14 cellular contexts compared by ENCODE assay signal in genomic region chr5:132661231-132662003, GRCh38. TPM values are rescaled to one million over a fixed set of nuclear protein-coding genes. Genes with fewer than 3 reads are reported as not detected.
DNase-seq lines count a peak whose midpoint lies in the region; ATAC-seq and TF ChIP-seq lines count a peak whose summit lies in the region.
"Had no signal": no experiment of that assay in that cellular context is flagged by ENCODE, and none has a peak within 500 bp of the region (broad histone marks: within the 10 kb centered on the region; RNA-seq: fewer than 3 reads in every experiment).

No MANE protein-coding gene starts in this region.

- H4K20me1 ChIP-seq in IMR-90 (ENCODE audit: insufficient read depth, low read length): no peaks in the 10 kb centered on the region

- BruUV-seq in IMR-90 (replicated peaks; lab: Mats Ljungman, UMichigan): no TSS peak

- 83% methylated on average over 5 of the region's 12 CpGs; no CpG with 5 or more reads in 1 of the 2 experiments for WGBS in IMR-90 (ENCODE audit: extremely low coverage in 2 of 2, insufficient read length in 1 of 2), 2 experiments

- H2AFZ ChIP-seq in IMR-90 (replicated peaks; ENCODE audit: low read length, poor library complexity): no peak overlapping the region

- no peak overlapping the region for H3K56ac ChIP-seq in IMR-90 (ENCODE audit: extremely low read depth, insufficient read depth, low read length)

- no peaks in the 10 kb centered on the region; the same call in 1 of the 2 replicates for H3K27me3 ChIP-seq in IMR-90 (ENCODE audit: control insufficient read depth, insufficient read depth, low read length)

- H3K27ac ChIP-seq in IMR-90 (ENCODE audit: insufficient read depth, low read length): no peak overlapping the region

- intact Hi-C loops in IMR-90 (cut with micrococcal nuclease): loop anchor here (5.0 kb wide), 1 partner anchor 161 kb away; no protein-coding TSS in a partner anchor

- H3K9me1 ChIP-seq in IMR-90 (ENCODE audit: insufficient read depth, low read length): peaks cover 3% of the 10 kb centered on the region; the same call in 1 of the 2 replicates

- no peak overlapping the region for H2BK20ac ChIP-seq in IMR-90 (ENCODE audit: low read depth, low read length)

- H3K18ac ChIP-seq in IMR-90 (ENCODE audit: low read depth, low read length): no peak overlapping the region

- no peak overlapping the region for H3K4me2 ChIP-seq in IMR-90 (ENCODE audit: low read depth, low read length)

- TF ChIP-seq RAD21 in IMR-90 (IDR thresholded peaks at IDR 0.05; ENCODE audit: low read length): 0 out of 2 replicates have a peak, but pooled peaks have one; percentile 18

- no peak overlapping the region for H3K14ac ChIP-seq in IMR-90 (replicated peaks; ENCODE audit: low read depth, low read length)

- no peak overlapping the region for H3K4me3 ChIP-seq in IMR-90 (ENCODE audit: insufficient read depth, low read depth, low read length)

- DNase-seq in activated CD8-positive, alpha-beta memory T cell treated with anti-CD3 and anti-CD28 coated beads for 24 hours: peak; percentile 54
- no peak for DNase-seq in activated CD8-positive, alpha-beta memory T cell treated with anti-CD3 and anti-CD28 coated beads, Interleukin-2, amount 50 U/mL, for 4 hours
- DNase-seq in IMR-90 (no peak), amniotic epithelial cell (ENCODE audit: low read depth) (peak; percentile 19), SKM-1 (lab: John Stamatoyannopoulos, UW; ENCODE audit: unreplicated experiment) (no peak)
- peak; percentile 51 for DNase-seq in stimulated activated CD8-positive, alpha-beta memory T cell treated with anti-CD3 and anti-CD28 coated beads, Interleukin-4, amount 100 ng/mL, for 48 hours
- DNase-seq: DMS79 treated with DMSO at 0.1 percent for 48 hours, immature natural killer cell, NCI-H2029 treated with DMSO at 0.1 percent for 48 hours, T-helper 9 cell had no signal

- no peaks in the 10 kb centered on the region for H3K9me3 ChIP-seq in IMR-90 (ENCODE audit: control insufficient read depth, insufficient read depth, low read length)

- H2BK5ac ChIP-seq in IMR-90 (ENCODE audit: low read depth, low read length, poor library complexity, severe bottlenecking): no peak overlapping the region

- POLR2A ChIA-PET in IMR-90 (lab: Charles Lee; ENCODE audit: unreplicated experiment): no interaction called here

- no peaks in the 10 kb centered on the region for H3K36me3 ChIP-seq in IMR-90 (ENCODE audit: control insufficient read depth, insufficient read depth, low read length)

- H3K4me1 ChIP-seq in IMR-90 (ENCODE audit: control insufficient read depth, insufficient read depth, low read length): peaks cover 3% of the 10 kb centered on the region; the same call in 1 of the 2 replicates

- H4K91ac ChIP-seq in IMR-90 (ENCODE audit: insufficient read depth, low read depth, low read length): no peak overlapping the region

- no peak overlapping the region for H3K4ac ChIP-seq in IMR-90 (ENCODE audit: low read depth, low read length)

- no peak overlapping the region for H2AK5ac ChIP-seq in IMR-90 (ENCODE audit: low read depth, low read length)

- no peak overlapping the region for H2AK9ac ChIP-seq in IMR-90 (replicated peaks; ENCODE audit: low read depth, low read length, poor library complexity)

- ATAC-seq in IMR-90 (ENCODE audit: low read depth) (no peak), GM21367 (IDR thresholded peaks at IDR 0.05; ENCODE audit: unreplicated experiment) (no peak), GM21786 (IDR thresholded peaks at IDR 0.05; ENCODE audit: unreplicated experiment) (no peak)

- H4K5ac ChIP-seq in IMR-90 (ENCODE audit: low read depth, low read length): no peak overlapping the region

- H3K9ac ChIP-seq in IMR-90 (ENCODE audit: low read depth, low read length): no peak overlapping the region

- no peak overlapping the region for H3K23ac ChIP-seq in IMR-90 (ENCODE audit: low read depth, low read length)

- dilution Hi-C loops in IMR-90 (cut with HindIII; ENCODE audit: low sequenced_read_pairs, unreplicated experiment): no loop called here

- no peak overlapping the region for H4K8ac ChIP-seq in IMR-90 (ENCODE audit: low read depth in 2 of 2, low read length in 2 of 2)

- no peak for TF ChIP-seq CTCF in IMR-90 (conservative IDR thresholded peaks at IDR 0.05; ENCODE audit: low read depth, low read length)

- H2BK15ac ChIP-seq in IMR-90 (ENCODE audit: low read depth, low read length): no peak overlapping the region

- in situ Hi-C loops in IMR-90 (cut with MboI; ENCODE audit: low sequenced_read_pairs): no loop called here

- H2BK120ac ChIP-seq in IMR-90 (ENCODE audit: low read depth, low read length): no peak overlapping the region

- TF ChIP-seq POLR2A in IMR-90 (IDR thresholded peaks at IDR 0.05; ENCODE audit: low read depth, low read length): no peak

- no peaks in the 10 kb centered on the region for H3K79me1 ChIP-seq in IMR-90 (ENCODE audit: low read depth in 1 of 2, low read length in 2 of 2)

- CTCF ChIA-PET in IMR-90 (lab: Yijun Ruan, JAX): no interaction called here

TF ChIP-seq in IMR-90, 13 proteins besides CTCF, POLR2A, EP300 and RAD21:
- TF ChIP-seq CEBPB (IDR thresholded peaks at IDR 0.05; ENCODE audit: low read depth, low read length) (no peak), BHLHE40 (IDR thresholded peaks at IDR 0.05; ENCODE audit: low read depth, low read length) (no peak), ELK1 (IDR thresholded peaks at IDR 0.05; ENCODE audit: borderline replicate concordance, low read depth, low read length) (no peak), MXI1 (IDR thresholded peaks at IDR 0.05; ENCODE audit: borderline replicate concordance, low read depth, low read length) (no peak), SMC3 (IDR thresholded peaks at IDR 0.05; ENCODE audit: low read depth, low read length) (no peak), MAZ (IDR thresholded peaks at IDR 0.05; ENCODE audit: borderline replicate concordance, low read depth, low read length) (no peak), RCOR1 (IDR thresholded peaks at IDR 0.05; ENCODE audit: insufficient replicate concordance, low read length) (no peak), MAFK (IDR thresholded peaks at IDR 0.05; ENCODE audit: low read depth, low read length) (no peak), FOS (IDR thresholded peaks at IDR 0.05; ENCODE audit: low read depth, low read length) (no peak), RFX5 (IDR thresholded peaks at IDR 0.05; ENCODE audit: low read depth, low read length) (no peak), CHD1 (IDR thresholded peaks at IDR 0.05; ENCODE audit: low read depth, low read length) (no peak), NFE2L2 (IDR thresholded peaks at IDR 0.05; ENCODE audit: low read depth, low read length) (no peak)
- TF ChIP-seq, protein P1, sequence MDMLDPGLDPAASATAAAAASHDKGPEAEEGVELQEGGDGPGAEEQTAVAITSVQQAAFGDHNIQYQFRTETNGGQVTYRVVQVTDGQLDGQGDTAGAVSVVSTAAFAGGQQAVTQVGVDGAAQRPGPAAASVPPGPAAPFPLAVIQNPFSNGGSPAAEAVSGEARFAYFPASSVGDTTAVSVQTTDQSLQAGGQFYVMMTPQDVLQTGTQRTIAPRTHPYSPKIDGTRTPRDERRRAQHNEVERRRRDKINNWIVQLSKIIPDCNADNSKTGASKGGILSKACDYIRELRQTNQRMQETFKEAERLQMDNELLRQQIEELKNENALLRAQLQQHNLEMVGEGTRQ (IDR thresholded peaks at IDR 0.05; ENCODE audit: low read depth, low read length): no peak

RNA-seq across cellular contexts. Expression of gene IL13, which starts 3.4 kb away (rescaled TPM):
- not detected in 2 replicates for total RNA-seq in IMR-90 (2012; rRNA removed)
- polyA plus RNA-seq in IMR-90 (2012; rRNA removed): not detected in 2 replicates
- polyA plus RNA-seq in IMR-90 (2012; cell fraction: cytosol; rRNA removed): not detected in 2 replicates
- polyA plus RNA-seq in IMR-90 (2012; cell fraction: nucleus; rRNA removed; ENCODE audit: low replicate concordance): 0.47 and 0.62 TPM in 2 replicates
- total RNA-seq: cardiac septum, urinary bladder had no signal
- polyA plus RNA-seq: urinary bladder had no signal

RNA-seq across cellular contexts. Expression of gene IL4, which starts 12.4 kb away (rescaled TPM):
- total RNA-seq in IMR-90 (2012; rRNA removed): not detected in 2 replicates
- not detected in 2 replicates for polyA plus RNA-seq in IMR-90 (2012; rRNA removed)
- not detected in 2 replicates for polyA plus RNA-seq in IMR-90 (2012; cell fraction: cytosol; rRNA removed)
- polyA plus RNA-seq in IMR-90 (2012; cell fraction: nucleus; rRNA removed; ENCODE audit: low replicate concordance): not detected in 2 replicates
- total RNA-seq: cardiac septum, urinary bladder had no signal
- polyA plus RNA-seq: immature natural killer cell, urinary bladder had no signal

Comparison
In these comparisons a context has a peak if more than half of its experiments do, and no peak if none do; other contexts are left out.
1. DNase-seq: peak in activated CD8-positive, alpha-beta memory T cell treated with anti-CD3 and anti-CD28 coated beads for 24 hours (single experiment), amniotic epithelial cell (single experiment) and stimulated activated CD8-positive, alpha-beta memory T cell treated with anti-CD3 and anti-CD28 coated beads, Interleukin-4, amount 100 ng/mL, for 48 hours (single experiment); none in activated CD8-positive, alpha-beta memory T cell treated with anti-CD3 and anti-CD28 coated beads, Interleukin-2, amount 50 U/mL, for 4 hours (single experiment), IMR-90 (single experiment) and SKM-1 (single experiment).